In the genomic region with DNA sequence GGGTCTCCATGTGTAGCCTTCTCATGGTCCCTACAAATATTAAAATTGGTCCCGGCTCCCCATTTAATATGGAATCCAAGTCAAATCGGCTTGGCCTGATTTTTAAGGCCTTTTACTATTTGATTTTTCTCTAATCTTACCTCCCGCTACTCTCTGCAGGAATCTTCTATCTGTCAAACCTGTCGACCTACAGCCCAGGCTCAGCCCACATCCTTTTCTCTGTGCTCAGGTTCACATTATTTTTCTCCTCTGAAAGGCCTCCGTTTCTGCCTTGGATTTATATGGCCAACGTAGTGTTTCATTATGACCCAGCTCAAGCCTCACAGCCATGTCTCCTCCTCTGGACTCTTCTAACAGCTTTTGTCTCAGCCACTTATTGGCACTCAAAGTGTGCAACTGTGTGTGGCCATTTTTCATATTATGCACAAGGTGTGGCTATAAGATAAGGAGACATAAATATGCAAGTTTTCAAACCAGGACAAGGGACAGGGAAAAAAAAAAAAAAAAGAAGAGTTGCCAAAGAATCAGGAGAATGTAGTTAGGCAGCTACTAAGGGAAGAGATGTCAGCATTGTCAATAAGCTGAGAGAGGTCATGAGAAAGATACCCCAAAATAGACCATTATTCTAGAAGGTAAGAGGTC, we compare ENCODE assay signal across 17 cellular contexts.
"Had no signal": no experiment of that assay in that cellular context is flagged by ENCODE, and none has a peak within 500 bp of the region (broad histone marks: within the 10 kb centered on the region; RNA-seq: fewer than 3 reads in every experiment).

No MANE protein-coding gene starts in this region.

- DNase-seq: activated CD4-positive, alpha-beta T cell treated with anti-CD3 and anti-CD28 coated beads, Interleukin-2, amount 10 ng/mL, durations not matched to agents 7 days and 5 days; activated CD8-positive, alpha-beta memory T cell treated with anti-CD3 and anti-CD28 coated beads, Interleukin-2, amount 50 U/mL, for 48 hours; activated gamma-delta T cell treated with Interleukin-2 at 50 U/mL for 16 hours; activated naive CD8-positive, alpha-beta T cell treated with anti-CD3 and anti-CD28 coated beads, Interleukin-2, amount 10 ng/mL, durations not matched to agents 7 days and 5 days; body of pancreas; central memory CD4-positive, alpha-beta T cell; heart left ventricle; kidney glomerular epithelial cell; left ventricle myocardium inferior; mucosa of descending colon; naive B cell; sigmoid colon; stimulated activated CD4-positive, alpha-beta T cell treated with anti-CD3 and anti-CD28 coated beads, Interleukin-4, amount 100 ng/mL, for 4 hours; stimulated activated naive B cell treated with anti-CD40 and anti-IgM and Interleukin-4, amounts not matched to agents 10 μg/mL and 1 μg/mL and 100 μg/mL, for 72 hours; thyroid gland had no signal

- H3K27me3 ChIP-seq: body of pancreas, heart left ventricle, sigmoid colon, thyroid gland had no signal

- H3K36me3 Mint-ChIP-seq: activated naive CD8-positive, alpha-beta T cell treated with anti-CD3 and anti-CD28 coated beads, Interleukin-2, amount 10 ng/mL, durations not matched to agents 7 days and 5 days; naive B cell; stimulated activated naive B cell treated with anti-CD40 and anti-IgM and Interleukin-4, amounts not matched to agents 10 μg/mL and 1 μg/mL and 100 μg/mL, for 72 hours had no signal

- H3K27ac Mint-ChIP-seq: activated naive CD8-positive, alpha-beta T cell treated with anti-CD3 and anti-CD28 coated beads, Interleukin-2, amount 10 ng/mL, durations not matched to agents 7 days and 5 days; stimulated activated naive B cell treated with anti-CD40 and anti-IgM and Interleukin-4, amounts not matched to agents 10 μg/mL and 1 μg/mL and 100 μg/mL, for 72 hours; T-helper 2 cell treated with Interferon-gamma antibody and Interleukin-4, amounts not matched to agents 5 μg/mL and 100 μg/mL, for 36 hours had no signal

- H3K9me3 Mint-ChIP-seq: activated CD4-positive, alpha-beta T cell treated with anti-CD3 and anti-CD28 coated beads, Interleukin-2, amount 10 ng/mL, durations not matched to agents 7 days and 5 days; activated naive CD8-positive, alpha-beta T cell treated with anti-CD3 and anti-CD28 coated beads, Interleukin-2, amount 10 ng/mL, durations not matched to agents 7 days and 5 days; naive B cell; stimulated activated naive B cell treated with anti-CD40 and anti-IgM and Interleukin-4, amounts not matched to agents 10 μg/mL and 1 μg/mL and 100 μg/mL, for 72 hours; T-helper 2 cell treated with Interferon-gamma antibody and Interleukin-4, amounts not matched to agents 5 μg/mL and 100 μg/mL, for 36 hours had no signal

- H3K9me3 ChIP-seq: body of pancreas, heart left ventricle, left ventricle myocardium inferior, mucosa of descending colon, sigmoid colon, thyroid gland had no signal

- H3K27ac ChIP-seq: body of pancreas, heart left ventricle, left ventricle myocardium inferior, parathyroid adenoma, sigmoid colon, thyroid gland had no signal

- ATAC-seq: body of pancreas; heart left ventricle; mucosa of descending colon; stimulated activated naive B cell treated with anti-CD40 and anti-IgM and Interleukin-4, amounts not matched to agents 10 μg/mL and 1 μg/mL and 100 μg/mL, for 72 hours had no signal
